3 cellular contexts compared by ENCODE assay signal in the genomic region with DNA sequence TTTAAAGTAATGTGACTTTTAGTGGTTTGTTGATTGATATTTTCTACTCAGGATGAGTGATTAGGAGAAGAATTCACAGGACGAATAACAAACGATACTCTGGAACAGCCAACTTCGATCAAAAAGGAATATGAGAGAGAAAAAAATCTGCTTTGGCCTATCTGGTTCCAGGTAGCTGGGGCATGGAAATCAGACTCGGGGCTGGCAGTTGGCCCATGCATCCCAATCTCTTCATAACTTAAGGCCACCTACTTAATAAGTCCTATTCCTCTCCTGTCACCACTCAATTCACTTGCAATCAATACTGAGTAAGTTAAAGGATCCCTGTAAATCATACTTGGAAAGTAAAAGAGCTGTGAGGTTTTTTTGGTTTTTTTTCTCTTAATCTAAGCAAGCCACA.
"Had no signal": no experiment of that assay in that cellular context is flagged by ENCODE, and none has a peak within 500 bp of the region (broad histone marks: within the 10 kb centered on the region; RNA-seq: fewer than 3 reads in every experiment).

No MANE protein-coding gene starts in this region.

- H3K4me3 ChIP-seq: GM12878 had no signal

- DNase-seq: GDM1, GF-D8 had no signal

- ATAC-seq: GM12878 had no signal
